1 cellular context compared by ENCODE assay signal in the genomic region with DNA sequence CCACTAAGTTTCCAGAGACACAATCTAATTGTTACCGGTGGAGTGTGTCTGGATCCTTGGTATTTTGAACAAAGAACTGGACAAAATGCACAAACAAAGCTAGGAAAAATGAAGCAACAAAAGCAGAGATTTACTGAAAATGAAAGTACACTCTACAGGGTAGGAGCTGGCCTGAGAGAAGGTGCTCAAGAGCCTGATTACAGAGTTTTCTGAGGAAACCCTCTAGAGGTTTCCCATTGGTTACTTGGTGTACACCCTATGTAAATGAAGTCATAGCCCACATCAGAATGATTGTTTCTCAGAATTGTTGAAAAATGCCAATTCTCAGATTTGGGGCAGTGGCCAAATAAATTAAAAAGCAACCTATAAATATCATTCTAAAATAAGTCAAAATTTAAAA.
TF ChIP-seq lines count a peak whose summit lies in the region.

No MANE protein-coding gene starts in this region.

TF ChIP-seq in GM23338, 12 proteins besides CTCF, POLR2A, EP300 and RAD21 (continued from another document):
- TF ChIP-seq, protein P1, sequence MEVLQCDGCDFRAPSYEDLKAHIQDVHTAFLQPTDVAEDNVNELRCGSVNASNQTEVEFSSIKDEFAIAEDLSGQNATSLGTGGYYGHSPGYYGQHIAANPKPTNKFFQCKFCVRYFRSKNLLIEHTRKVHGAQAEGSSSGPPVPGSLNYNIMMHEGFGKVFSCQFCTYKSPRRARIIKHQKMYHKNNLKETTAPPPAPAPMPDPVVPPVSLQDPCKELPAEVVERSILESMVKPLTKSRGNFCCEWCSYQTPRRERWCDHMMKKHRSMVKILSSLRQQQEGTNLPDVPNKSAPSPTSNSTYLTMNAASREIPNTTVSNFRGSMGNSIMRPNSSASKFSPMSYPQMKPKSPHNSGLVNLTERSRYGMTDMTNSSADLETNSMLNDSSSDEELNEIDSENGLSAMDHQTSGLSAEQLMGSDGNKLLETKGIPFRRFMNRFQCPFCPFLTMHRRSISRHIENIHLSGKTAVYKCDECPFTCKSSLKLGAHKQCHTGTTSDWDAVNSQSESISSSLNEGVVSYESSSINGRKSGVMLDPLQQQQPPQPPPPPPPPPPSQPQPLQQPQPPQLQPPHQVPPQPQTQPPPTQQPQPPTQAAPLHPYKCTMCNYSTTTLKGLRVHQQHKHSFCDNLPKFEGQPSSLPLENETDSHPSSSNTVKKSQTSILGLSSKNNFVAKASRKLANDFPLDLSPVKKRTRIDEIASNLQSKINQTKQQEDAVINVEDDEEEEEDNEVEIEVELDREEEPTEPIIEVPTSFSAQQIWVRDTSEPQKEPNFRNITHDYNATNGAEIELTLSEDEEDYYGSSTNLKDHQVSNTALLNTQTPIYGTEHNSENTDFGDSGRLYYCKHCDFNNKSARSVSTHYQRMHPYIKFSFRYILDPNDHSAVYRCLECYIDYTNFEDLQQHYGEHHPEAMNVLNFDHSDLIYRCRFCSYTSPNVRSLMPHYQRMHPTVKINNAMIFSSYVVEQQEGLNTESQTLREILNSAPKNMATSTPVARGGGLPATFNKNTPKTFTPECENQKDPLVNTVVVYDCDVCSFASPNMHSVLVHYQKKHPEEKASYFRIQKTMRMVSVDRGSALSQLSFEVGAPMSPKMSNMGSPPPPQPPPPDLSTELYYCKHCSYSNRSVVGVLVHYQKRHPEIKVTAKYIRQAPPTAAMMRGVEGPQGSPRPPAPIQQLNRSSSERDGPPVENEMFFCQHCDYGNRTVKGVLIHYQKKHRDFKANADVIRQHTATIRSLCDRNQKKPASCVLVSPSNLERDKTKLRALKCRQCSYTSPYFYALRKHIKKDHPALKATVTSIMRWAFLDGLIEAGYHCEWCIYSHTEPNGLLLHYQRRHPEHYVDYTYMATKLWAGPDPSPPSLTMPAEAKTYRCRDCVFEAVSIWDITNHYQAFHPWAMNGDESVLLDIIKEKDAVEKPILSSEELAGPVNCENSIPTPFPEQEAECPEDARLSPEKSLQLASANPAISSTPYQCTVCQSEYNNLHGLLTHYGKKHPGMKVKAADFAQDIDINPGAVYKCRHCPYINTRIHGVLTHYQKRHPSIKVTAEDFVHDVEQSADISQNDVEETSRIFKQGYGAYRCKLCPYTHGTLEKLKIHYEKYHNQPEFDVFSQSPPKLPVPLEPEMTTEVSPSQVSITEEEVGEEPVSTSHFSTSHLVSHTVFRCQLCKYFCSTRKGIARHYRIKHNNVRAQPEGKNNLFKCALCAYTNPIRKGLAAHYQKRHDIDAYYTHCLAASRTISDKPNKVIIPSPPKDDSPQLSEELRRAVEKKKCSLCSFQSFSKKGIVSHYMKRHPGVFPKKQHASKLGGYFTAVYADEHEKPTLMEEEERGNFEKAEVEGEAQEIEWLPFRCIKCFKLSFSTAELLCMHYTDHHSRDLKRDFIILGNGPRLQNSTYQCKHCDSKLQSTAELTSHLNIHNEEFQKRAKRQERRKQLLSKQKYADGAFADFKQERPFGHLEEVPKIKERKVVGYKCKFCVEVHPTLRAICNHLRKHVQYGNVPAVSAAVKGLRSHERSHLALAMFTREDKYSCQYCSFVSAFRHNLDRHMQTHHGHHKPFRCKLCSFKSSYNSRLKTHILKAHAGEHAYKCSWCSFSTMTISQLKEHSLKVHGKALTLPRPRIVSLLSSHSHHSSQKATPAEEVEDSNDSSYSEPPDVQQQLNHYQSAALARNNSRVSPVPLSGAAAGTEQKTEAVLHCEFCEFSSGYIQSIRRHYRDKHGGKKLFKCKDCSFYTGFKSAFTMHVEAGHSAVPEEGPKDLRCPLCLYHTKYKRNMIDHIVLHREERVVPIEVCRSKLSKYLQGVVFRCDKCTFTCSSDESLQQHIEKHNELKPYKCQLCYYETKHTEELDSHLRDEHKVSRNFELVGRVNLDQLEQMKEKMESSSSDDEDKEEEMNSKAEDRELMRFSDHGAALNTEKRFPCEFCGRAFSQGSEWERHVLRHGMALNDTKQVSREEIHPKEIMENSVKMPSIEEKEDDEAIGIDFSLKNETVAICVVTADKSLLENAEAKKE (CRISPR knock-in tag; IDR thresholded peaks at IDR 0.05) = no peak
- TF ChIP-seq ETS1 (IDR thresholded peaks at IDR 0.05) (no peak), NANOG (IDR thresholded peaks at IDR 0.05; ENCODE audit: borderline replicate concordance) (no peak), ZNF331 (CRISPR knock-in tag; IDR thresholded peaks at IDR 0.05; ENCODE audit: low read depth) (no peak), STAT1 (IDR thresholded peaks at IDR 0.05; ENCODE audit: unreplicated experiment) (no peak), JUNB (IDR thresholded peaks at IDR 0.05; ENCODE audit: unreplicated experiment) (no peak), CREB1 (CRISPR knock-in tag; IDR thresholded peaks at IDR 0.05; ENCODE audit: low read depth) (no peak), ZNF114 (CRISPR knock-in tag; IDR thresholded peaks at IDR 0.05) (no peak)
- TF ChIP-seq, protein P2, sequence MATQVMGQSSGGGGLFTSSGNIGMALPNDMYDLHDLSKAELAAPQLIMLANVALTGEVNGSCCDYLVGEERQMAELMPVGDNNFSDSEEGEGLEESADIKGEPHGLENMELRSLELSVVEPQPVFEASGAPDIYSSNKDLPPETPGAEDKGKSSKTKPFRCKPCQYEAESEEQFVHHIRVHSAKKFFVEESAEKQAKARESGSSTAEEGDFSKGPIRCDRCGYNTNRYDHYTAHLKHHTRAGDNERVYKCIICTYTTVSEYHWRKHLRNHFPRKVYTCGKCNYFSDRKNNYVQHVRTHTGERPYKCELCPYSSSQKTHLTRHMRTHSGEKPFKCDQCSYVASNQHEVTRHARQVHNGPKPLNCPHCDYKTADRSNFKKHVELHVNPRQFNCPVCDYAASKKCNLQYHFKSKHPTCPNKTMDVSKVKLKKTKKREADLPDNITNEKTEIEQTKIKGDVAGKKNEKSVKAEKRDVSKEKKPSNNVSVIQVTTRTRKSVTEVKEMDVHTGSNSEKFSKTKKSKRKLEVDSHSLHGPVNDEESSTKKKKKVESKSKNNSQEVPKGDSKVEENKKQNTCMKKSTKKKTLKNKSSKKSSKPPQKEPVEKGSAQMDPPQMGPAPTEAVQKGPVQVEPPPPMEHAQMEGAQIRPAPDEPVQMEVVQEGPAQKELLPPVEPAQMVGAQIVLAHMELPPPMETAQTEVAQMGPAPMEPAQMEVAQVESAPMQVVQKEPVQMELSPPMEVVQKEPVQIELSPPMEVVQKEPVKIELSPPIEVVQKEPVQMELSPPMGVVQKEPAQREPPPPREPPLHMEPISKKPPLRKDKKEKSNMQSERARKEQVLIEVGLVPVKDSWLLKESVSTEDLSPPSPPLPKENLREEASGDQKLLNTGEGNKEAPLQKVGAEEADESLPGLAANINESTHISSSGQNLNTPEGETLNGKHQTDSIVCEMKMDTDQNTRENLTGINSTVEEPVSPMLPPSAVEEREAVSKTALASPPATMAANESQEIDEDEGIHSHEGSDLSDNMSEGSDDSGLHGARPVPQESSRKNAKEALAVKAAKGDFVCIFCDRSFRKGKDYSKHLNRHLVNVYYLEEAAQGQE (IDR thresholded peaks at IDR 0.05; ENCODE audit: unreplicated experiment) = no peak
TF ChIP-seq in GM23338: peak in this region for 0.
